In genomic region chr16:60771138-60771537, GRCh38 we compare ENCODE assay signal across 17 cellular contexts.
"Had no signal": no experiment of that assay in that cellular context is flagged by ENCODE, and none has a peak within 500 bp of the region (broad histone marks: within the 10 kb centered on the region; RNA-seq: fewer than 3 reads in every experiment).

No MANE protein-coding gene starts in this region.

- H3K9me3 ChIP-seq: neutrophil, testis had no signal

- H3K36me3 ChIP-seq: cardiac muscle cell, neutrophil, upper lobe of left lung had no signal

- H3K27ac ChIP-seq: cardiac muscle cell, epithelial cell of prostate, neutrophil, parathyroid adenoma, testis, upper lobe of left lung had no signal

- H3K9ac ChIP-seq: parathyroid adenoma had no signal

- H3K4me3 ChIP-seq: cardiac muscle cell, lung, smooth muscle cell, testis, upper lobe of left lung had no signal

- H3K4me1 ChIP-seq: parathyroid adenoma, testis, upper lobe of left lung had no signal

- DNase-seq: activated CD4-positive, alpha-beta memory T cell treated with anti-CD3 and anti-CD28 coated beads for 36 hours; activated CD4-positive, alpha-beta T cell treated with anti-CD3 and anti-CD28 coated beads for 36 hours; activated CD8-positive, alpha-beta memory T cell treated with anti-CD3 and anti-CD28 coated beads, Interleukin-2, amount 10 ng/mL, durations not matched to agents 7 days and 5 days; activated naive CD4-positive, alpha-beta T cell; activated naive CD8-positive, alpha-beta T cell treated with anti-CD3 and anti-CD28 coated beads for 36 hours; amniotic stem cell; foreskin fibroblast; kidney; stimulated activated CD4-positive, alpha-beta T cell treated with anti-CD3 and anti-CD28 coated beads, Interleukin-4, amount 100 ng/mL, for 4 hours; testis; upper lobe of left lung had no signal

- H3K27me3 ChIP-seq: cardiac muscle cell, neutrophil, testis, upper lobe of left lung had no signal

- H3K4me2 ChIP-seq: smooth muscle cell had no signal
